14 cellular contexts compared by ENCODE assay signal in genomic region chr11:28133146-28133545, GRCh38.
"Had no signal": no experiment of that assay in that cellular context is flagged by ENCODE, and none has a peak within 500 bp of the region (broad histone marks: within the 10 kb centered on the region; RNA-seq: fewer than 3 reads in every experiment).

No MANE protein-coding gene starts in this region.

- H3K27ac ChIP-seq: cardiac muscle cell, dorsolateral prefrontal cortex, parathyroid adenoma, thyroid gland had no signal

- H3K4me3 ChIP-seq: cardiac muscle cell, dorsolateral prefrontal cortex, thyroid gland had no signal

- H3K27me3 ChIP-seq: cardiac muscle cell, dorsolateral prefrontal cortex, thyroid gland had no signal

- DNase-seq: activated CD4-positive, alpha-beta T cell treated with anti-CD3 and anti-CD28 coated beads, Interleukin-2, amount 50 U/mL, for 1 hour; activated CD8-positive, alpha-beta memory T cell treated with anti-CD3 and anti-CD28 coated beads for 24 hours; activated naive CD4-positive, alpha-beta T cell; aorta; dorsolateral prefrontal cortex; endodermal cell; hypothalamus; left ventricle myocardium superior; mesenchymal stem cell; naive thymus-derived CD8-positive, alpha-beta T cell; thyroid gland had no signal

- ATAC-seq: left ventricle myocardium superior; naive thymus-derived CD8-positive, alpha-beta T cell; stimulated activated effector memory CD8-positive, alpha-beta T cell treated with anti-CD3 and anti-CD28 coated beads, Interleukin-12 subunit alpha, Interleukin-12 subunit beta, amount 100 ng/mL, for 72 hours had no signal

- H3K36me3 ChIP-seq: cardiac muscle cell had no signal

- H3K9me3 ChIP-seq: thyroid gland had no signal

- H3K4me1 ChIP-seq: parathyroid adenoma, thyroid gland had no signal
